22 cellular contexts compared by ENCODE assay signal in genomic region chr2:78383576-78383975, GRCh38.
"Had no signal": no experiment of that assay in that cellular context is flagged by ENCODE, and none has a peak within 500 bp of the region (broad histone marks: within the 10 kb centered on the region; RNA-seq: fewer than 3 reads in every experiment).

No MANE protein-coding gene starts in this region.

- DNase-seq: effector CD8-positive, alpha-beta T cell; gastrocnemius medialis; glutamatergic neuron; kidney; left colon; left ventricle myocardium superior; mesendoderm; naive thymus-derived CD4-positive, alpha-beta T cell; nephron progenitor cell; ovary; right cardiac atrium; small intestine; stimulated activated CD4-positive, alpha-beta T cell treated with anti-CD3 and anti-CD28 coated beads, Interleukin-2, amount 100 ng/mL, for 48 hours; stimulated activated naive CD4-positive, alpha-beta T cell treated with Interleukin-2 at 50 U/mL for 16 hours; thyroid gland; uterus had no signal

- H3K9me3 Mint-ChIP-seq: type B pancreatic cell had no signal

- H3K36me3 ChIP-seq: gastrocnemius medialis, ovary, suprapubic skin, thyroid gland, uterus had no signal

- H3K9me3 ChIP-seq: ovary, thyroid gland, uterus had no signal

- H3K27me3 Mint-ChIP-seq: naive thymus-derived CD4-positive, alpha-beta T cell; progenitor cell of endocrine pancreas; type B pancreatic cell had no signal

- H3K27me3 ChIP-seq: gastrocnemius medialis, ovary, suprapubic skin, thyroid gland, uterus had no signal

- ATAC-seq: esophagus mucosa; gastrocnemius medialis; left colon; left ventricle myocardium superior; naive thymus-derived CD4-positive, alpha-beta T cell; right cardiac atrium had no signal

- H3K27ac Mint-ChIP-seq: naive thymus-derived CD4-positive, alpha-beta T cell; nephron progenitor cell; progenitor cell of endocrine pancreas; type B pancreatic cell had no signal

- H3K4me3 ChIP-seq: coronary artery, gastrocnemius medialis, lung, ovary, suprapubic skin, thyroid gland, uterus had no signal

- H3K4me1 ChIP-seq: gastrocnemius medialis, suprapubic skin, thyroid gland, uterus had no signal

- H3K36me3 Mint-ChIP-seq: naive thymus-derived CD4-positive, alpha-beta T cell; type B pancreatic cell had no signal

- H3K4me3 Mint-ChIP-seq: naive thymus-derived CD4-positive, alpha-beta T cell; nephron progenitor cell; type B pancreatic cell had no signal

- H3K4me1 Mint-ChIP-seq: naive thymus-derived CD4-positive, alpha-beta T cell; nephron progenitor cell had no signal
